Comparison of ENCODE assay signal across 19 cellular contexts in the genomic region with DNA sequence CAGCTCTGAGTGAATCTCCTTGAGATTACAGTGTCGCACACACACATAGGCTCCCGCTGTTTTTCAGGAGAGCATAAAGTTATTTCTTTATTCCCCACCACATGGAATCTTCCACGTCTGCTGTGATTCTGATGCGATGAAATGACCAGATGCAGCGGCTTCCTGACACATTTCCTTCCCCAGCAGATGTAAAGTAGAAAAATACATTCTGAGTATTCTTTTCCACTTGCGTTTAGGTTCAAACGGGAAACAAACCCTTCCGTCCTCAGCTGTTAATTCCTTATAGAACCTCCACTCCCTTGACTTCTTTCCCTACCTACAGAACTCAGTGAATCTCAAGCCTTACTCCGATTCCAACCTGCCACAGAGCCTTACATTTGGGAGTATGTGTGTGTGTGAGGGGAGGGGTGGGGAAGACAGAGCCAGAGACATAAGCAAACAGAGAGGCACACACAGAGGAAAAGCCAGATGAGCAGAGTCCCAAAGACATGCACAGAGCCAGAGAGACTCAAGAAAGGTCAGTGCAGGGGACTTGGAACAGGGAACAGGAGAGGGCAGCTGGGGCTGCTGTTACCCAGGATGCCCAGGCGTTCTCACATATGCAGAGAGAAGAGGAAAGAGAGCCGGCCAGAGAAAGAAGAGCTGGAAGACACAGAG.
"Had no signal": no experiment of that assay in that cellular context is flagged by ENCODE, and none has a peak within 500 bp of the region (broad histone marks: within the 10 kb centered on the region; RNA-seq: fewer than 3 reads in every experiment).

No MANE protein-coding gene starts in this region.

- DNase-seq: activated CD4-positive, alpha-beta T cell treated with anti-CD3 and anti-CD28 coated beads, Interleukin-2, amount 10 ng/mL, durations not matched to agents 7 days and 5 days; activated T-cell treated with anti-CD3 and anti-CD28 coated beads, Interleukin-2, amount 50 U/mL, for 72 hours; dorsolateral prefrontal cortex; erythroblast; foreskin melanocyte; heart right ventricle; lower lobe of right lung; occipital lobe; posterior cingulate gyrus; retina; SK-N-SH; stimulated activated CD4-positive, alpha-beta T cell treated with anti-CD3 and anti-CD28 coated beads, Interleukin-2, amount 100 ng/mL, for 24 hours; stimulated activated naive CD4-positive, alpha-beta T cell treated with Interleukin-2 at 50 U/mL for 16 hours; substantia nigra; tibial artery had no signal

- ATAC-seq: activated CD4-positive, CD25-positive, alpha-beta regulatory T cell treated with anti-CD3 and anti-CD28 coated beads, Interleukin-2, amount 50 U/mL, for 24 hours; activated T-cell treated with anti-CD3 and anti-CD28 coated beads, Interleukin-2, amount 50 U/mL, for 72 hours; lower lobe of right lung had no signal

- H3K27me3 Mint-ChIP-seq: activated CD4-positive, alpha-beta T cell treated with anti-CD3 and anti-CD28 coated beads, Interleukin-2, amount 10 ng/mL, durations not matched to agents 7 days and 5 days; activated naive CD8-positive, alpha-beta T cell had no signal

- H3K9me3 ChIP-seq: heart right ventricle, lower lobe of right lung, SK-N-SH, tibial artery had no signal

- H3K27me3 ChIP-seq: cardiac muscle cell, dorsolateral prefrontal cortex, heart right ventricle, tibial artery had no signal

- H3K36me3 Mint-ChIP-seq: natural killer cell treated with Interleukin-12 subunit alpha and Interleukin-12 subunit beta and Interleukin-15 and Interleukin-18, amount 100 ng/mL, for 72 hours had no signal

- H3K4me3 Mint-ChIP-seq: activated CD4-positive, alpha-beta T cell treated with anti-CD3 and anti-CD28 coated beads, Interleukin-2, amount 10 ng/mL, durations not matched to agents 7 days and 5 days; activated naive CD8-positive, alpha-beta T cell; activated T-cell treated with anti-CD3 and anti-CD28 coated beads, Interleukin-2, amount 50 U/mL, for 72 hours; natural killer cell treated with Interleukin-12 subunit alpha and Interleukin-12 subunit beta and Interleukin-15 and Interleukin-18, amount 100 ng/mL, for 72 hours had no signal

- H3K9me3 Mint-ChIP-seq: activated T-cell treated with anti-CD3 and anti-CD28 coated beads, Interleukin-2, amount 50 U/mL, for 72 hours; natural killer cell treated with Interleukin-12 subunit alpha and Interleukin-12 subunit beta and Interleukin-15 and Interleukin-18, amount 100 ng/mL, for 72 hours had no signal

- H3K27ac ChIP-seq: lower lobe of right lung, tibial artery had no signal

- H3K4me3 ChIP-seq: cardiac muscle cell, dorsolateral prefrontal cortex, heart right ventricle, lower lobe of right lung, tibial artery had no signal

- H3K4me1 Mint-ChIP-seq: activated CD4-positive, alpha-beta T cell treated with anti-CD3 and anti-CD28 coated beads, Interleukin-2, amount 10 ng/mL, durations not matched to agents 7 days and 5 days had no signal

- H3K27ac Mint-ChIP-seq: activated CD4-positive, alpha-beta T cell treated with anti-CD3 and anti-CD28 coated beads, Interleukin-2, amount 10 ng/mL, durations not matched to agents 7 days and 5 days; activated naive CD8-positive, alpha-beta T cell; activated T-cell treated with anti-CD3 and anti-CD28 coated beads, Interleukin-2, amount 50 U/mL, for 72 hours; natural killer cell treated with Interleukin-12 subunit alpha and Interleukin-12 subunit beta and Interleukin-15 and Interleukin-18, amount 100 ng/mL, for 72 hours had no signal

- H3K4me1 ChIP-seq: lower lobe of right lung, tibial artery had no signal
